ENCODE assay signal across 8 cellular contexts in the genomic region with DNA sequence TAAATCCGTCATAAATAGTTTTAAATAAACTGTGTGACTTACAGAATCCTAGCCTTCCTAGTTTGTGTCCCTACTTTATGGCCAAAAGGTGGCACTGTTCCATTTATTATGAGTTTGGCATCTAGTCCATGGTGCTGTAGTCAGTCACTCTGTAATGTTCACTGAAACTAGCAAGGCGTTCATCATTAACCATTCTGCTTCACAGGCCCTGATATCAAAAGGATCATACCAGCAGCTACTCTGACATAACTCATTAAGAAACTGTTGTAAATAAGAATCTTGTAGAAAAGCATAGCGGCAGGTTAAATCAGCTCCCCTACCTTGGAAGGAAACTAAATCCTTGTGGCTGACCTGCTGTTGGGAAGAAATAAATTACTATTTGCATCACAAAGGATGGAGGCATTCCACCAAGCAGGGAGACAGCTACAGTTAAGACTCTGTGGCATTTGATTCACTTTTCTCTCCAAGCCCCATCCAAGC.
DNase-seq lines count a peak whose midpoint lies in the region; ATAC-seq and TF ChIP-seq lines count a peak whose summit lies in the region.

No MANE protein-coding gene starts in this region.

- H3K36me3 ChIP-seq in A673 (ENCODE audit: insufficient read depth, low read length, poor library complexity, severe bottlenecking) (no peaks in the 10 kb centered on the region), MM.1S (replicated peaks; ENCODE audit: insufficient read depth, low read length) (no peaks in the 10 kb centered on the region)
- H3K36me3 ChIP-seq in effector memory CD4-positive, alpha-beta T cell (ENCODE audit: control insufficient read depth, insufficient read depth, low read length), result no peaks in the 10 kb centered on the region

- CTCF ChIA-PET in A673 (lab: Charles Lee), result interaction anchor here (1.1 kb wide), 1 partner anchor 417 kb away, joined by 7 read pairs; no protein-coding TSS in a partner anchor

- H3K4me1 ChIP-seq in A673 (ENCODE audit: insufficient read depth, low read length, poor library complexity, severe bottlenecking) (no peaks in the 10 kb centered on the region), MM.1S (ENCODE audit: low read length) (no peaks in the 10 kb centered on the region)
- H3K4me1 ChIP-seq in effector memory CD4-positive, alpha-beta T cell (ENCODE audit: control insufficient read depth, insufficient read depth, low read length, poor library complexity, severe bottlenecking), result no peaks in the 10 kb centered on the region

- no peaks in the 10 kb centered on the region for H3K9me2 ChIP-seq in MM.1S (replicated peaks; ENCODE audit: insufficient read depth, low read length)

- H4K20me1 ChIP-seq in MM.1S (ENCODE audit: insufficient read depth, low read length), result no peaks in the 10 kb centered on the region

- H3K79me2 ChIP-seq in MM.1S (ENCODE audit: low read length), result no peaks in the 10 kb centered on the region

- H3K27ac ChIP-seq in A673 (ENCODE audit: low read depth, low read length, poor library complexity, severe bottlenecking) (no peak overlapping the region), MM.1S (ENCODE audit: low read length) (no peak overlapping the region)
- H3K27ac ChIP-seq in effector memory CD4-positive, alpha-beta T cell (ENCODE audit: insufficient read depth, low read length, poor library complexity, severe bottlenecking), result no peak overlapping the region

- H3K4me3 ChIP-seq in A673 (ENCODE audit: low read depth, low read length, poor library complexity, severe bottlenecking), result no peak overlapping the region
- H3K4me3 ChIP-seq in MM.1S (ENCODE audit: low read length), result no peak overlapping the region
- H3K4me3 ChIP-seq in astrocyte of the cerebellum (ENCODE audit: low read depth, low read length), result no peak overlapping the region
- no peak overlapping the region for H3K4me3 ChIP-seq in effector memory CD4-positive, alpha-beta T cell (ENCODE audit: insufficient read depth, low read depth, low read length, poor library complexity, severe bottlenecking)

- H3K9me3 ChIP-seq in A673 (ENCODE audit: low read depth, low read length, poor library complexity, severe bottlenecking), result no peaks in the 10 kb centered on the region
- H3K9me3 ChIP-seq in MM.1S (replicated peaks; ENCODE audit: insufficient read depth, low read length), result no peaks in the 10 kb centered on the region
- H3K9me3 ChIP-seq in effector memory CD4-positive, alpha-beta T cell (ENCODE audit: control insufficient read depth, low read length), result no peaks in the 10 kb centered on the region

- H3K4me2 ChIP-seq in MM.1S (ENCODE audit: low read depth, low read length), result no peak overlapping the region

- H3K9ac ChIP-seq in MM.1S (ENCODE audit: low read length), result no peak overlapping the region

- ATAC-seq in HG02571 (IDR thresholded peaks at IDR 0.05; ENCODE audit: unreplicated experiment), result no peak
- no peak for ATAC-seq in GM21360 (IDR thresholded peaks at IDR 0.05; ENCODE audit: unreplicated experiment)

- TF ChIP-seq CTCF in A673 (conservative IDR thresholded peaks at IDR 0.05; ENCODE audit: low read depth, low read length) (peak; percentile 74), GM13976 (IDR thresholded peaks at IDR 0.05; ENCODE audit: borderline replicate concordance, control extremely low read depth, extremely low read depth, insufficient read depth, missing control alignments) (no peak), MM.1S (IDR thresholded peaks at IDR 0.05; ENCODE audit: low read length) (peak; percentile 64), astrocyte of the cerebellum (IDR thresholded peaks at IDR 0.05; ENCODE audit: low read depth, low read length, missing control alignments) (peak; percentile 42)

- no TSS peak for BruUV-seq in A673 (replicated peaks; lab: Mats Ljungman, UMichigan)

- POLR2A ChIA-PET in A673 (lab: Charles Lee; ENCODE audit: low non-redundant PET), result no interaction called here

- no peaks in the 10 kb centered on the region for H3K27me3 ChIP-seq in A673 (replicated peaks; ENCODE audit: insufficient read depth, low read depth, low read length, poor library complexity)
- no peaks in the 10 kb centered on the region for H3K27me3 ChIP-seq in MM.1S (replicated peaks; ENCODE audit: insufficient read depth, low read length)
- no peaks in the 10 kb centered on the region for H3K27me3 ChIP-seq in effector memory CD4-positive, alpha-beta T cell (replicated peaks; ENCODE audit: control insufficient read depth, insufficient read depth, low read length, poor library complexity, severe bottlenecking)

- DNase-seq in A673 (ENCODE audit: low spot score) (peak; percentile 74), GM13976 (ENCODE audit: low spot score) (peak; percentile 6), MM.1S (peak; percentile 68), astrocyte of the cerebellum (ENCODE audit: low read depth) (peak; percentile 19), kidney glomerular epithelial cell (lab: John Stamatoyannopoulos, UW) (peak; percentile 15)
- DNase-seq in effector memory CD4-positive, alpha-beta T cell, result no peak

- H3F3A ChIP-seq in MM.1S (ENCODE audit: insufficient read depth, low read length), result no peaks in the 10 kb centered on the region

- intact Hi-C loops in A673 (cut with micrococcal nuclease; ENCODE audit: unreplicated experiment), result loop anchor here (1.0 to 10.0 kb wide), 3 partner anchors 140 to 417 kb away; no protein-coding TSS in a partner anchor

- H2AFZ ChIP-seq in MM.1S (ENCODE audit: low read length), result no peak overlapping the region

- in situ Hi-C loops in GM13976 (cut with MboI; ENCODE audit: low sequenced_read_pairs, unreplicated experiment), result no loop called here
- in situ Hi-C loops in astrocyte of the cerebellum (cut with HindIII; ENCODE audit: low sequenced_read_pairs), result no loop called here

Comparison
In these comparisons a context has a peak if more than half of its experiments do, and no peak if none do; other contexts are left out.
1. DNase-seq: peak in A673 (single experiment), GM13976 (single experiment), MM.1S (single experiment), astrocyte of the cerebellum (single experiment) and kidney glomerular epithelial cell (single experiment); none in effector memory CD4-positive, alpha-beta T cell (0 of 3).